Comparison of ENCODE assay signal across 1 cellular context in genomic region chr6:88985901-88986300, GRCh38.
TF ChIP-seq lines count a peak whose summit lies in the region.

No MANE protein-coding gene starts in this region.

TF ChIP-seq in HepG2, 621 proteins besides CTCF, POLR2A, EP300 and RAD21 (continued from another document and continues in another):
- TF ChIP-seq, protein P1, sequence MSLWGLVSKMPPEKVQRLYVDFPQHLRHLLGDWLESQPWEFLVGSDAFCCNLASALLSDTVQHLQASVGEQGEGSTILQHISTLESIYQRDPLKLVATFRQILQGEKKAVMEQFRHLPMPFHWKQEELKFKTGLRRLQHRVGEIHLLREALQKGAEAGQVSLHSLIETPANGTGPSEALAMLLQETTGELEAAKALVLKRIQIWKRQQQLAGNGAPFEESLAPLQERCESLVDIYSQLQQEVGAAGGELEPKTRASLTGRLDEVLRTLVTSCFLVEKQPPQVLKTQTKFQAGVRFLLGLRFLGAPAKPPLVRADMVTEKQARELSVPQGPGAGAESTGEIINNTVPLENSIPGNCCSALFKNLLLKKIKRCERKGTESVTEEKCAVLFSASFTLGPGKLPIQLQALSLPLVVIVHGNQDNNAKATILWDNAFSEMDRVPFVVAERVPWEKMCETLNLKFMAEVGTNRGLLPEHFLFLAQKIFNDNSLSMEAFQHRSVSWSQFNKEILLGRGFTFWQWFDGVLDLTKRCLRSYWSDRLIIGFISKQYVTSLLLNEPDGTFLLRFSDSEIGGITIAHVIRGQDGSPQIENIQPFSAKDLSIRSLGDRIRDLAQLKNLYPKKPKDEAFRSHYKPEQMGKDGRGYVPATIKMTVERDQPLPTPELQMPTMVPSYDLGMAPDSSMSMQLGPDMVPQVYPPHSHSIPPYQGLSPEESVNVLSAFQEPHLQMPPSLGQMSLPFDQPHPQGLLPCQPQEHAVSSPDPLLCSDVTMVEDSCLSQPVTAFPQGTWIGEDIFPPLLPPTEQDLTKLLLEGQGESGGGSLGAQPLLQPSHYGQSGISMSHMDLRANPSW (CRISPR knock-in tag; IDR thresholded peaks at IDR 0.05; ENCODE audit: borderline replicate concordance), result no peak
- TF ChIP-seq ZNF503 (CRISPR knock-in tag; IDR thresholded peaks at IDR 0.05) (peak; percentile 29; the same call in 1 of the 2 replicates), KAT8 (CRISPR knock-in tag; IDR thresholded peaks at IDR 0.05) (peak; percentile 43; the same call in 1 of the 2 replicates), GFI1 (CRISPR knock-in tag; IDR thresholded peaks at IDR 0.05; ENCODE audit: borderline replicate concordance) (no peak), SYNCRIP (IDR thresholded peaks at IDR 0.05; ENCODE audit: insufficient read depth, low read depth, low read length) (no peak), ZNF777 (CRISPR knock-in tag; IDR thresholded peaks at IDR 0.05) (no peak), FOXA1 (IDR thresholded peaks at IDR 0.05) (peak; percentile 92), FOXA1 (CRISPR knock-in tag; IDR thresholded peaks at IDR 0.05) (peak; percentile 93), ZNF484 (CRISPR knock-in tag; IDR thresholded peaks at IDR 0.05; ENCODE audit: borderline replicate concordance, low read depth) (no peak), NCOA5 (CRISPR knock-in tag; IDR thresholded peaks at IDR 0.05) (no peak), ZNF501 (CRISPR knock-in tag; IDR thresholded peaks at IDR 0.05) (0 out of 2 replicates have a peak, but pooled peaks have one; percentile 15), ZNF451 (CRISPR knock-in tag; IDR thresholded peaks at IDR 0.05) (no peak), ZNF605 (CRISPR knock-in tag; IDR thresholded peaks at IDR 0.05) (no peak), FOXJ3 (CRISPR knock-in tag; IDR thresholded peaks at IDR 0.05; ENCODE audit: borderline replicate concordance) (no peak), ZNF792 (CRISPR knock-in tag; IDR thresholded peaks at IDR 0.05) (peak; percentile 63; the same call in 1 of the 2 replicates), ZNF746 (CRISPR knock-in tag; IDR thresholded peaks at IDR 0.05) (peak; percentile 87), CEBPB (IDR thresholded peaks at IDR 0.05; ENCODE audit: borderline replicate concordance, low read depth, low read length) (peak; percentile 55; the same call in 1 of the 2 replicates), CREM (IDR thresholded peaks at IDR 0.05) (peak; percentile 73; the same call in 1 of the 2 replicates), CREM (CRISPR knock-in tag; IDR thresholded peaks at IDR 0.05) (no peak), CEBPG (CRISPR knock-in tag; IDR thresholded peaks at IDR 0.05) (peak; percentile 61), ZNF850 (CRISPR knock-in tag; conservative IDR thresholded peaks at IDR 0.05) (no peak), ATF1 (CRISPR knock-in tag; IDR thresholded peaks at IDR 0.05) (no peak), FOXM1 (CRISPR knock-in tag; IDR thresholded peaks at IDR 0.05) (no peak), TBP (CRISPR knock-in tag; IDR thresholded peaks at IDR 0.05) (no peak), SIX1 (CRISPR knock-in tag; IDR thresholded peaks at IDR 0.05; ENCODE audit: borderline replicate concordance) (no peak), CHD4 (IDR thresholded peaks at IDR 0.05; ENCODE audit: borderline replicate concordance, low read length) (no peak), ARID3A (IDR thresholded peaks at IDR 0.05; ENCODE audit: low read depth, low read length) (peak; percentile 79; the same call in 1 of the 2 replicates), EEA1 (CRISPR knock-in tag; IDR thresholded peaks at IDR 0.05; ENCODE audit: borderline replicate concordance) (no peak), ZNF800 (CRISPR knock-in tag; IDR thresholded peaks at IDR 0.05) (no peak), SP2 (CRISPR knock-in tag; IDR thresholded peaks at IDR 0.05) (no peak), HNRNPK (IDR thresholded peaks at IDR 0.05; ENCODE audit: low read depth, low read length, poor library complexity, severe bottlenecking) (peak; percentile 48), SOX6 (IDR thresholded peaks at IDR 0.05) (no peak), SOX6 (CRISPR knock-in tag; IDR thresholded peaks at IDR 0.05) (peak; percentile 95), ZMYM4 (CRISPR knock-in tag; IDR thresholded peaks at IDR 0.05) (no peak), HOXA3 (CRISPR knock-in tag; IDR thresholded peaks at IDR 0.05) (peak; percentile 37; the same call in 1 of the 2 replicates), FIP1L1 (IDR thresholded peaks at IDR 0.05; ENCODE audit: borderline replicate concordance, insufficient read depth, low read depth, low read length) (no peak), ZNF101 (CRISPR knock-in tag; IDR thresholded peaks at IDR 0.05; ENCODE audit: borderline replicate concordance, low read depth) (no peak), KDM5B (CRISPR knock-in tag; IDR thresholded peaks at IDR 0.05; ENCODE audit: borderline replicate concordance) (no peak), YEATS4 (CRISPR knock-in tag; IDR thresholded peaks at IDR 0.05; ENCODE audit: borderline replicate concordance) (0 out of 2 replicates have a peak, but pooled peaks have one; percentile 23), JARID2 (CRISPR knock-in tag; IDR thresholded peaks at IDR 0.05; ENCODE audit: insufficient replicate concordance) (no peak), KLF16 (CRISPR knock-in tag; IDR thresholded peaks at IDR 0.05) (peak in 1 of 2 experiments; percentile 53; a peak in 1 of 4 replicates), REXO4 (CRISPR knock-in tag; IDR thresholded peaks at IDR 0.05; ENCODE audit: borderline replicate concordance) (no peak), TEAD3 (CRISPR knock-in tag; optimal IDR thresholded peaks at IDR 0.05; ENCODE audit: borderline replicate concordance) (peak; percentile 75), ZNF496 (CRISPR knock-in tag; IDR thresholded peaks at IDR 0.05; ENCODE audit: insufficient replicate concordance) (no peak), ZBTB37 (CRISPR knock-in tag; IDR thresholded peaks at IDR 0.05) (no peak), ZBTB1 (CRISPR knock-in tag; IDR thresholded peaks at IDR 0.05; ENCODE audit: borderline replicate concordance) (no peak), CC2D1A (CRISPR knock-in tag; IDR thresholded peaks at IDR 0.05) (no peak), SKI (IDR thresholded peaks at IDR 0.05; ENCODE audit: partially characterized antibody) (no peak), NRL (CRISPR knock-in tag; IDR thresholded peaks at IDR 0.05; ENCODE audit: borderline replicate concordance) (no peak), FOXO1 (CRISPR knock-in tag; IDR thresholded peaks at IDR 0.05) (peak; percentile 87), MEF2D (CRISPR knock-in tag; IDR thresholded peaks at IDR 0.05) (no peak)
- TF ChIP-seq, protein P2, sequence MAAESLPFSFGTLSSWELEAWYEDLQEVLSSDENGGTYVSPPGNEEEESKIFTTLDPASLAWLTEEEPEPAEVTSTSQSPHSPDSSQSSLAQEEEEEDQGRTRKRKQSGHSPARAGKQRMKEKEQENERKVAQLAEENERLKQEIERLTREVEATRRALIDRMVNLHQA (CRISPR knock-in tag; IDR thresholded peaks at IDR 0.05), result no peak
- TF ChIP-seq, protein P3, sequence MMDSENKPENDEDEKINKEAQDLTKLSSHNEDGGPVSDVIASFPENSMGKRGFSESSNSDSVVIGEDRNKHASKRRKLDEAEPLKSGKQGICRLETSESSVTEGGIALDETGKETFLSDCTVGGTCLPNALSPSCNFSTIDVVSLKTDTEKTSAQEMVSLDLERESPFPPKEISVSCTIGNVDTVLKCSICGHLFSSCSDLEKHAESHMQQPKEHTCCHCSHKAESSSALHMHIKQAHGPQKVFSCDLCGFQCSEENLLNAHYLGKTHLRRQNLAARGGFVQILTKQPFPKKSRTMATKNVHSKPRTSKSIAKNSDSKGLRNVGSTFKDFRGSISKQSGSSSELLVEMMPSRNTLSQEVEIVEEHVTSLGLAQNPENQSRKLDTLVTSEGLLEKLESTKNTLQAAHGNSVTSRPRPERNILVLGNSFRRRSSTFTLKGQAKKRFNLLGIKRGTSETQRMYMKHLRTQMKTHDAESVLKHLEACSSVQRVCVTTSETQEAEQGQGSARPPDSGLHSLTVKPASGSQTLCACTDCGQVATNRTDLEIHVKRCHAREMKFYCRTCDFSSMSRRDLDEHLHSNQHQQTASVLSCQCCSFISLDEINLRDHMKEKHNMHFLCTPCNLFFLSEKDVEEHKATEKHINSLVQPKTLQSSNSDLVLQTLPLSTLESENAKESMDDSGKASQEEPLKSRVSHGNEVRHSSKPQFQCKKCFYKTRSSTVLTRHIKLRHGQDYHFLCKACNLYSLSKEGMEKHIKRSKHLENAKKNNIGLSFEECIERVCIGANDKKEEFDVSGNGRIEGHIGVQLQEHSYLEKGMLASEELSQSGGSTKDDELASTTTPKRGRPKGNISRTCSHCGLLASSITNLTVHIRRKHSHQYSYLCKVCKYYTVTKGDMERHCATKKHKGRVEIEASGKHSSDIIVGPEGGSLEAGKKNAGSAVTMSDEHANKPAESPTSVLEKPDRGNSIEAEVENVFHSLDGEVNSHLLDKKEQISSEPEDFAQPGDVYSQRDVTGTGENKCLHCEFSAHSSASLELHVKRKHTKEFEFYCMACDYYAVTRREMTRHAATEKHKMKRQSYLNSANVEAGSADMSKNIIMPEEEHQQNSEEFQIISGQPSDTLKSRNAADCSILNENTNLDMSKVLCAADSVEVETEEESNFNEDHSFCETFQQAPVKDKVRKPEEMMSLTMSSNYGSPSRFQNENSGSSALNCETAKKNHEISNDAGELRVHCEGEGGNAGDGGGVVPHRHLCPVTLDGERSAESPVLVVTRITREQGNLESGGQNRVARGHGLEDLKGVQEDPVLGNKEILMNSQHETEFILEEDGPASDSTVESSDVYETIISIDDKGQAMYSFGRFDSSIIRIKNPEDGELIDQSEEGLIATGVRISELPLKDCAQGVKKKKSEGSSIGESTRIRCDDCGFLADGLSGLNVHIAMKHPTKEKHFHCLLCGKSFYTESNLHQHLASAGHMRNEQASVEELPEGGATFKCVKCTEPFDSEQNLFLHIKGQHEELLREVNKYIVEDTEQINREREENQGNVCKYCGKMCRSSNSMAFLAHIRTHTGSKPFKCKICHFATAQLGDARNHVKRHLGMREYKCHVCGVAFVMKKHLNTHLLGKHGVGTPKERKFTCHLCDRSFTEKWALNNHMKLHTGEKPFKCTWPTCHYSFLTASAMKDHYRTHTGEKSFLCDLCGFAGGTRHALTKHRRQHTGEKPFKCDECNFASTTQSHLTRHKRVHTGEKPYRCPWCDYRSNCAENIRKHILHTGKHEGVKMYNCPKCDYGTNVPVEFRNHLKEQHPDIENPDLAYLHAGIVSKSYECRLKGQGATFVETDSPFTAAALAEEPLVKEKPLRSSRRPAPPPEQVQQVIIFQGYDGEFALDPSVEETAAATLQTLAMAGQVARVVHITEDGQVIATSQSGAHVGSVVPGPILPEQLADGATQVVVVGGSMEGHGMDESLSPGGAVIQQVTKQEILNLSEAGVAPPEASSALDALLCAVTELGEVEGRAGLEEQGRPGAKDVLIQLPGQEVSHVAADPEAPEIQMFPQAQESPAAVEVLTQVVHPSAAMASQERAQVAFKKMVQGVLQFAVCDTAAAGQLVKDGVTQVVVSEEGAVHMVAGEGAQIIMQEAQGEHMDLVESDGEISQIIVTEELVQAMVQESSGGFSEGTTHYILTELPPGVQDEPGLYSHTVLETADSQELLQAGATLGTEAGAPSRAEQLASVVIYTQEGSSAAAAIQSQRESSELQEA (CRISPR knock-in tag; IDR thresholded peaks at IDR 0.05; ENCODE audit: not compliant biosample characterization), result no peak
